In the genomic region with DNA sequence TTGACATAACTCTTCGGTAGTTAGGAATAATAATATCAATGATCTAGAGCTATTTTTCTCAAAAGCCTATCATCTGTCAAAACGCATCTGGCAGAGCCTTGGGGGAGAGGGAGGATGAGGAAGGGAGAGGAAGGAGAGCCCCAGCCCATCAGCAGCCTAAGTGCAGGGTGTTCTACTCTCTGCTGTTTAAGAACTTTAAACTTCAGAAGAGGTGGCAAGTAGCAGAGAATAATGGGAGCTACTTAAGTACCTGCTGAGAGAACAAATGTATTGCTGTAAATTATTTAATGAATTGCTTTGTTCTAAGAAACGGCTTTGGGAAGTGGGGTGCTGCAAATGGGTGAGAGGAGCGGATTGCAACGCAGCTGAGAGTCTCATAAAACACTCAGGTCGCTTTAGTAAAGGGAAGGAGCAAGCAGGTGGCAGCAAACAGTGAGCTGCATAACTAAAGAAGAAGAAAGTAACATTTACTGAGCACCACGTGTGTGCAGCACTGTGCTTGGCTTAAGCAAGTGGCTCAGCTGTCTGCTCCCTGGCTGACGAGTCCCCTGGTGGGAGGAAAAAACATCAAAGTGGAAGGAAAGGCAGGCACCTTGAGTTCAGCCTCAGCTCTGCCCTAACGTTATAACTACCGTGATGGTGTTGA, we compare ENCODE assay signal across 1 cellular context.
TF ChIP-seq lines count a peak whose summit lies in the region.

No MANE protein-coding gene starts in this region.

TF ChIP-seq in H1, 55 proteins besides CTCF, POLR2A, EP300 and RAD21:
- no peak for TF ChIP-seq HDAC2 (IDR thresholded peaks at IDR 0.05; ENCODE audit: borderline replicate concordance in 1 of 2, low read depth in 2 of 2, low read length in 2 of 2)
- TF ChIP-seq EZH2 (IDR thresholded peaks at IDR 0.05; ENCODE audit: low read depth, low read length, severe bottlenecking) = no peak
- TF ChIP-seq PHF8 (conservative IDR thresholded peaks at IDR 0.05; ENCODE audit: low read depth, low read length) = no peak
- TF ChIP-seq, protein P1, sequence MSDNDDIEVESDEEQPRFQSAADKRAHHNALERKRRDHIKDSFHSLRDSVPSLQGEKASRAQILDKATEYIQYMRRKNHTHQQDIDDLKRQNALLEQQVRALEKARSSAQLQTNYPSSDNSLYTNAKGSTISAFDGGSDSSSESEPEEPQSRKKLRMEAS (IDR thresholded peaks at IDR 0.05) = 0 out of 2 replicates have a peak, but pooled peaks have one; percentile 22
- peak; percentile 63 for TF ChIP-seq NANOG (IDR thresholded peaks at IDR 0.05; ENCODE audit: insufficient read depth, low read depth, low read length, poor library complexity, severe bottlenecking)
